Comparison of ENCODE assay signal across 1 cellular context in the genomic region with DNA sequence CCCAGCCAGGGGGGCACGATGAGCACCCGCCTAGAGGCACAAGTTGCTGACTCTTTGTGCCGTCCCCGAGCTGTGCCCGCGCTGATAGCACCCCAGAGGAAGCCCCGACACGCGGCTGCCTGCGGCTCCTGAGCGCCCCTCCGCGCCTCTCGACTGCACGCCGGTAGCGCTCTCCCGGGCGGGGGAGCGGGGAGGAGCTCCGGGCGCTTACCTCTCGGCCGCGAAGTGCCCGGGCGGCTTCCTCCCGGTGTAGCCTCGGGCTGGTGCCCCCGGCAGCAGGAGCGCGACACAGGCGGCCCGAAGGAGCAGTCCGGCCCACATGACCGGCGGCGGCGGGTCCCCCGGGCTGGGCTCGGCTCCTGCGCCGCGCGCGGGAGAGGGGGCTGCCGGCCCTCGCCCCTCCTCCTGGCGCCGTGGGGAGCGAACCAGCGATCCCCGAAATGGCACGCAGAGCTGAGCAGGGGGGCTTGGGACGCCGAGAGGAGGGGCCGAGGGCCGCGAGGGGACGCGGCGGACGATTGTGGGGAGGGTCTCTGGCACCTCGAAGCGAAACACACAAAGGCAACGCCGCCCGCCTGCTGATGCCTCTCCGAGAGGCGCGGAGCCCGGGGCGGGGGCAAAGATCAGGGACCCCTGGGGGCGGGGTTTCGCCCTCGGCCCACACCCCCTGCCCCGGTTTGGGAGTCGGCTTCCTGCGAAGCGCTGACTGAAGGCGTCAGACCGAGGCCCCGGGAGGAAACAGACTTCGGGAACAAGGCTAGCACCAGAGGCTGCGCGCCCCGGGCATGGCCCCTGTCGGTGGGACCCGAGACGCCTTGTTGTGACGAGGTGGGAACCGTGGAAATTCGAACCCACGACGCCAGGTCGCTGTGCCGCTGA.
A peak's percentile ranks its signal among the peaks of the same experiment; 100 is the strongest.
TF ChIP-seq lines count a peak whose summit lies in the region.

Gene VWCE (minus strand): TSS at position 600 of the 879 bp plus-strand sequence. CDS start 279 bp downstream, at position 321.

TF ChIP-seq in WTC11, 78 proteins besides CTCF, POLR2A, EP300 and RAD21 (continued from another document and continues in another):
- TF ChIP-seq IRF1 (CRISPR knock-in tag; IDR thresholded peaks at IDR 0.05): no peak
- peak; percentile 40; the same call in 1 of the 2 replicates for TF ChIP-seq ZNF317 (CRISPR knock-in tag; IDR thresholded peaks at IDR 0.05; ENCODE audit: borderline replicate concordance, low read depth)
- no peak for TF ChIP-seq GRHL2 (CRISPR knock-in tag; IDR thresholded peaks at IDR 0.05; ENCODE audit: insufficient replicate concordance, severe bottlenecking)
- TF ChIP-seq NFE2L1 (CRISPR knock-in tag; IDR thresholded peaks at IDR 0.05): no peak
- no peak for TF ChIP-seq EMX1 (CRISPR knock-in tag; IDR thresholded peaks at IDR 0.05)
- TF ChIP-seq NFATC4 (CRISPR knock-in tag; IDR thresholded peaks at IDR 0.05): no peak
- TF ChIP-seq, protein P1, sequence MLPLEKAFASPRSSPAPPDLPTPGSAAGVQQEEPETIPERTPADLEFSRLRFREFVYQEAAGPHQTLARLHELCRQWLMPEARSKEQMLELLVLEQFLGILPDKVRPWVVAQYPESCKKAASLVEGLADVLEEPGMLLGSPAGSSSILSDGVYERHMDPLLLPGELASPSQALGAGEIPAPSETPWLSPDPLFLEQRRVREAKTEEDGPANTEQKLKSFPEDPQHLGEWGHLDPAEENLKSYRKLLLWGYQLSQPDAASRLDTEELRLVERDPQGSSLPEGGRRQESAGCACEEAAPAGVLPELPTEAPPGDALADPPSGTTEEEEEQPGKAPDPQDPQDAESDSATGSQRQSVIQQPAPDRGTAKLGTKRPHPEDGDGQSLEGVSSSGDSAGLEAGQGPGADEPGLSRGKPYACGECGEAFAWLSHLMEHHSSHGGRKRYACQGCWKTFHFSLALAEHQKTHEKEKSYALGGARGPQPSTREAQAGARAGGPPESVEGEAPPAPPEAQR (CRISPR knock-in tag; IDR thresholded peaks at IDR 0.05): no peak
- no peak for TF ChIP-seq CBFB (CRISPR knock-in tag; IDR thresholded peaks at IDR 0.05; ENCODE audit: low read depth)
- no peak for TF ChIP-seq NFYB (CRISPR knock-in tag; conservative IDR thresholded peaks at IDR 0.05; ENCODE audit: low read depth)
- 0 out of 2 replicates have a peak, but pooled peaks have one; percentile 21 for TF ChIP-seq TP53 (CRISPR knock-in tag; IDR thresholded peaks at IDR 0.05)
- no peak for TF ChIP-seq CDX4 (CRISPR knock-in tag; IDR thresholded peaks at IDR 0.05; ENCODE audit: borderline replicate concordance)
- peak; percentile 66; the same call in 1 of the 2 replicates for TF ChIP-seq ELF4 (CRISPR knock-in tag; IDR thresholded peaks at IDR 0.05; ENCODE audit: low read depth)
- TF ChIP-seq TEAD4 (CRISPR knock-in tag; IDR thresholded peaks at IDR 0.05): no peak
- no peak for TF ChIP-seq ZNF138 (CRISPR knock-in tag; conservative IDR thresholded peaks at IDR 0.05)
- no peak for TF ChIP-seq MXD4 (CRISPR knock-in tag; IDR thresholded peaks at IDR 0.05; ENCODE audit: borderline replicate concordance)
- no peak; the same call in 1 of the 2 replicates for TF ChIP-seq MYBL2 (CRISPR knock-in tag; IDR thresholded peaks at IDR 0.05)
- TF ChIP-seq IRF2 (CRISPR knock-in tag; IDR thresholded peaks at IDR 0.05; ENCODE audit: borderline replicate concordance, low read depth): no peak
- TF ChIP-seq, protein P2, sequence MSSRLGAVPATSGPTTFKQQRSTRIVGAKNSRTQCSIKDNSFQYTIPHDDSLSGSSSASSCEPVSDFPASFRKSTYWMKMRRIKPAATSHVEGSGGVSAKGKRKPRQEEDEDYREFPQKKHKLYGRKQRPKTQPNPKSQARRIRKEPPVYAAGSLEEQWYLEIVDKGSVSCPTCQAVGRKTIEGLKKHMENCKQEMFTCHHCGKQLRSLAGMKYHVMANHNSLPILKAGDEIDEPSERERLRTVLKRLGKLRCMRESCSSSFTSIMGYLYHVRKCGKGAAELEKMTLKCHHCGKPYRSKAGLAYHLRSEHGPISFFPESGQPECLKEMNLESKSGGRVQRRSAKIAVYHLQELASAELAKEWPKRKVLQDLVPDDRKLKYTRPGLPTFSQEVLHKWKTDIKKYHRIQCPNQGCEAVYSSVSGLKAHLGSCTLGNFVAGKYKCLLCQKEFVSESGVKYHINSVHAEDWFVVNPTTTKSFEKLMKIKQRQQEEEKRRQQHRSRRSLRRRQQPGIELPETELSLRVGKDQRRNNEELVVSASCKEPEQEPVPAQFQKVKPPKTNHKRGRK (CRISPR knock-in tag; IDR thresholded peaks at IDR 0.05; ENCODE audit: borderline replicate concordance): no peak
- TF ChIP-seq RELA (CRISPR knock-in tag; IDR thresholded peaks at IDR 0.05; ENCODE audit: borderline replicate concordance): 0 out of 2 replicates have a peak, but pooled peaks have one; percentile 10
- no peak for TF ChIP-seq SMAD3 (CRISPR knock-in tag; IDR thresholded peaks at IDR 0.05; ENCODE audit: borderline replicate concordance)
- TF ChIP-seq ERG (CRISPR knock-in tag; IDR thresholded peaks at IDR 0.05): no peak
- no peak for TF ChIP-seq ZNF671 (CRISPR knock-in tag; IDR thresholded peaks at IDR 0.05)
- TF ChIP-seq, protein P3, sequence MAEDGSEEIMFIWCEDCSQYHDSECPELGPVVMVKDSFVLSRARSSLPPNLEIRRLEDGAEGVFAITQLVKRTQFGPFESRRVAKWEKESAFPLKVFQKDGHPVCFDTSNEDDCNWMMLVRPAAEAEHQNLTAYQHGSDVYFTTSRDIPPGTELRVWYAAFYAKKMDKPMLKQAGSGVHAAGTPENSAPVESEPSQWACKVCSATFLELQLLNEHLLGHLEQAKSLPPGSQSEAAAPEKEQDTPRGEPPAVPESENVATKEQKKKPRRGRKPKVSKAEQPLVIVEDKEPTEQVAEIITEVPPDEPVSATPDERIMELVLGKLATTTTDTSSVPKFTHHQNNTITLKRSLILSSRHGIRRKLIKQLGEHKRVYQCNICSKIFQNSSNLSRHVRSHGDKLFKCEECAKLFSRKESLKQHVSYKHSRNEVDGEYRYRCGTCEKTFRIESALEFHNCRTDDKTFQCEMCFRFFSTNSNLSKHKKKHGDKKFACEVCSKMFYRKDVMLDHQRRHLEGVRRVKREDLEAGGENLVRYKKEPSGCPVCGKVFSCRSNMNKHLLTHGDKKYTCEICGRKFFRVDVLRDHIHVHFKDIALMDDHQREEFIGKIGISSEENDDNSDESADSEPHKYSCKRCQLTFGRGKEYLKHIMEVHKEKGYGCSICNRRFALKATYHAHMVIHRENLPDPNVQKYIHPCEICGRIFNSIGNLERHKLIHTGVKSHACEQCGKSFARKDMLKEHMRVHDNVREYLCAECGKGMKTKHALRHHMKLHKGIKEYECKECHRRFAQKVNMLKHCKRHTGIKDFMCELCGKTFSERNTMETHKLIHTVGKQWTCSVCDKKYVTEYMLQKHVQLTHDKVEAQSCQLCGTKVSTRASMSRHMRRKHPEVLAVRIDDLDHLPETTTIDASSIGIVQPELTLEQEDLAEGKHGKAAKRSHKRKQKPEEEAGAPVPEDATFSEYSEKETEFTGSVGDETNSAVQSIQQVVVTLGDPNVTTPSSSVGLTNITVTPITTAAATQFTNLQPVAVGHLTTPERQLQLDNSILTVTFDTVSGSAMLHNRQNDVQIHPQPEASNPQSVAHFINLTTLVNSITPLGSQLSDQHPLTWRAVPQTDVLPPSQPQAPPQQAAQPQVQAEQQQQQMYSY (CRISPR knock-in tag; IDR thresholded peaks at IDR 0.05): no peak
- no peak for TF ChIP-seq ZBTB21 (CRISPR knock-in tag; IDR thresholded peaks at IDR 0.05; ENCODE audit: borderline replicate concordance)
- TF ChIP-seq NR1H2 (CRISPR knock-in tag; IDR thresholded peaks at IDR 0.05): no peak
- no peak for TF ChIP-seq RORB (CRISPR knock-in tag; IDR thresholded peaks at IDR 0.05)
- TF ChIP-seq, protein P4, sequence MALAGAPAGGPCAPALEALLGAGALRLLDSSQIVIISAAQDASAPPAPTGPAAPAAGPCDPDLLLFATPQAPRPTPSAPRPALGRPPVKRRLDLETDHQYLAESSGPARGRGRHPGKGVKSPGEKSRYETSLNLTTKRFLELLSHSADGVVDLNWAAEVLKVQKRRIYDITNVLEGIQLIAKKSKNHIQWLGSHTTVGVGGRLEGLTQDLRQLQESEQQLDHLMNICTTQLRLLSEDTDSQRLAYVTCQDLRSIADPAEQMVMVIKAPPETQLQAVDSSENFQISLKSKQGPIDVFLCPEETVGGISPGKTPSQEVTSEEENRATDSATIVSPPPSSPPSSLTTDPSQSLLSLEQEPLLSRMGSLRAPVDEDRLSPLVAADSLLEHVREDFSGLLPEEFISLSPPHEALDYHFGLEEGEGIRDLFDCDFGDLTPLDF (CRISPR knock-in tag; IDR thresholded peaks at IDR 0.05): 0 out of 2 replicates have a peak, but pooled peaks have one; percentile 15
- TF ChIP-seq, protein P5, sequence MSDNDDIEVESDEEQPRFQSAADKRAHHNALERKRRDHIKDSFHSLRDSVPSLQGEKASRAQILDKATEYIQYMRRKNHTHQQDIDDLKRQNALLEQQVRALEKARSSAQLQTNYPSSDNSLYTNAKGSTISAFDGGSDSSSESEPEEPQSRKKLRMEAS (CRISPR knock-in tag; IDR thresholded peaks at IDR 0.05): peak; percentile 74; the same call in 1 of the 2 replicates
- peak; percentile 18 for TF ChIP-seq FOXP1 (CRISPR knock-in tag; IDR thresholded peaks at IDR 0.05; ENCODE audit: borderline replicate concordance)
- TF ChIP-seq, protein P6, sequence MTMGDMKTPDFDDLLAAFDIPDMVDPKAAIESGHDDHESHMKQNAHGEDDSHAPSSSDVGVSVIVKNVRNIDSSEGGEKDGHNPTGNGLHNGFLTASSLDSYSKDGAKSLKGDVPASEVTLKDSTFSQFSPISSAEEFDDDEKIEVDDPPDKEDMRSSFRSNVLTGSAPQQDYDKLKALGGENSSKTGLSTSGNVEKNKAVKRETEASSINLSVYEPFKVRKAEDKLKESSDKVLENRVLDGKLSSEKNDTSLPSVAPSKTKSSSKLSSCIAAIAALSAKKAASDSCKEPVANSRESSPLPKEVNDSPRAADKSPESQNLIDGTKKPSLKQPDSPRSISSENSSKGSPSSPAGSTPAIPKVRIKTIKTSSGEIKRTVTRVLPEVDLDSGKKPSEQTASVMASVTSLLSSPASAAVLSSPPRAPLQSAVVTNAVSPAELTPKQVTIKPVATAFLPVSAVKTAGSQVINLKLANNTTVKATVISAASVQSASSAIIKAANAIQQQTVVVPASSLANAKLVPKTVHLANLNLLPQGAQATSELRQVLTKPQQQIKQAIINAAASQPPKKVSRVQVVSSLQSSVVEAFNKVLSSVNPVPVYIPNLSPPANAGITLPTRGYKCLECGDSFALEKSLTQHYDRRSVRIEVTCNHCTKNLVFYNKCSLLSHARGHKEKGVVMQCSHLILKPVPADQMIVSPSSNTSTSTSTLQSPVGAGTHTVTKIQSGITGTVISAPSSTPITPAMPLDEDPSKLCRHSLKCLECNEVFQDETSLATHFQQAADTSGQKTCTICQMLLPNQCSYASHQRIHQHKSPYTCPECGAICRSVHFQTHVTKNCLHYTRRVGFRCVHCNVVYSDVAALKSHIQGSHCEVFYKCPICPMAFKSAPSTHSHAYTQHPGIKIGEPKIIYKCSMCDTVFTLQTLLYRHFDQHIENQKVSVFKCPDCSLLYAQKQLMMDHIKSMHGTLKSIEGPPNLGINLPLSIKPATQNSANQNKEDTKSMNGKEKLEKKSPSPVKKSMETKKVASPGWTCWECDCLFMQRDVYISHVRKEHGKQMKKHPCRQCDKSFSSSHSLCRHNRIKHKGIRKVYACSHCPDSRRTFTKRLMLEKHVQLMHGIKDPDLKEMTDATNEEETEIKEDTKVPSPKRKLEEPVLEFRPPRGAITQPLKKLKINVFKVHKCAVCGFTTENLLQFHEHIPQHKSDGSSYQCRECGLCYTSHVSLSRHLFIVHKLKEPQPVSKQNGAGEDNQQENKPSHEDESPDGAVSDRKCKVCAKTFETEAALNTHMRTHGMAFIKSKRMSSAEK (CRISPR knock-in tag; IDR thresholded peaks at IDR 0.05; ENCODE audit: borderline replicate concordance): no peak
- 0 out of 2 replicates have a peak, but pooled peaks have one; percentile 35 for TF ChIP-seq JUN (CRISPR knock-in tag; IDR thresholded peaks at IDR 0.05)
- no peak for TF ChIP-seq ZNF396 (CRISPR knock-in tag; IDR thresholded peaks at IDR 0.05; ENCODE audit: borderline replicate concordance)
- TF ChIP-seq, protein P7, sequence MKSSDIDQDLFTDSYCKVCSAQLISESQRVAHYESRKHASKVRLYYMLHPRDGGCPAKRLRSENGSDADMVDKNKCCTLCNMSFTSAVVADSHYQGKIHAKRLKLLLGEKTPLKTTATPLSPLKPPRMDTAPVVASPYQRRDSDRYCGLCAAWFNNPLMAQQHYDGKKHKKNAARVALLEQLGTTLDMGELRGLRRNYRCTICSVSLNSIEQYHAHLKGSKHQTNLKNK (CRISPR knock-in tag; IDR thresholded peaks at IDR 0.05): no peak
